In the genomic region with DNA sequence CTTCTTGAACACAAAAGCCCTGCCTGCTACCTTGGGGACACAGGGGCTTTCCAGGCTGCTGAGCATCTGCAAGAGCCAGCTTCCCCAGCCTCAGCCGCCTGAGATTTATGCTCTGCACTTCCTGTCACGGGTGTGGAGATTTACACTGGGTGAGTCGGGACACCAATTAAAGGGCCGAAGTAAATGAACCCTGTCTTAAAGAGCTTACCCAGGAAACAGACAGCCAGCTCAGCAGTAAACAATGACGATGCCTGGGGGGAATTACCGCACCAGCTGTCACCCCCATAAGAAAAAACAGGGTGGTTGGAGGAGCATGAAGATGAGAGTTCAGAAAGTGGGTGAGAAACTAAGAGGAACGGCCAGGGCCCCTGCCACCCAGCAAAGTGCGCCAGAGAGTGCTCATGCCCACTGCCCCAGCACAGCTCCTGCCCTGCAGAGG, we compare ENCODE assay signal across 9 cellular contexts. TPM values are rescaled to one million over a fixed set of nuclear protein-coding genes. Genes with fewer than 3 reads are reported as not detected.
DNase-seq lines count a peak whose midpoint lies in the region; ATAC-seq and FAIRE-seq lines count a peak whose summit lies in the region.
"Had no signal": no experiment of that assay in that cellular context is flagged by ENCODE, and none has a peak within 500 bp of the region (broad histone marks: within the 10 kb centered on the region; RNA-seq: fewer than 3 reads in every experiment).

No MANE protein-coding gene starts in this region.

- H3K27ac ChIP-seq in ectodermal cell (ENCODE audit: insufficient read depth, low read depth, low read length, poor library complexity, severe bottlenecking) = peak overlapping the region; percentile 9

- no peaks in the 10 kb centered on the region for H3K9me3 Mint-ChIP-seq in IgD-negative memory B cell

- H3K36me3 ChIP-seq in ectodermal cell (ENCODE audit: control insufficient read depth, insufficient read depth, low read length) = no peaks in the 10 kb centered on the region

- no peaks in the 10 kb centered on the region for H3K9me3 ChIP-seq in ectodermal cell (ENCODE audit: control insufficient read depth, low read length)

- 70 to 72% methylated on average over 8 of the region's 8 CpGs for WGBS in ectodermal cell, 2 experiments

- peak; percentile 91 for ATAC-seq in GM21447 (IDR thresholded peaks at IDR 0.05; ENCODE audit: unreplicated experiment)
- peak; percentile 37 for ATAC-seq in stimulated activated naive CD8-positive, alpha-beta T cell treated with anti-CD3 and anti-CD28 coated beads, Interleukin-15, Interleukin-2, amounts not matched to agents 100 U/mL and 50 U/mL, for 24 hours

- no peaks in the 10 kb centered on the region for H3K27me3 ChIP-seq in ectodermal cell (ENCODE audit: control insufficient read depth, insufficient read depth, low read length, poor library complexity, severe bottlenecking)

- DNase-seq in NCI-H1417 (lab: John Stamatoyannopoulos, UW) (peak in 2 of 3 experiments; percentile 13 to 56), NCI-H1417 treated with DMSO at 0.1 percent for 48 hours (lab: John Stamatoyannopoulos, UW) (no peak), frontal cortex (ENCODE audit: low spot score in 2 of 2) (no peak), occipital lobe (lab: John Stamatoyannopoulos, UW) (no peak)
- DNase-seq in stimulated activated naive CD8-positive, alpha-beta T cell treated with anti-CD3 and anti-CD28 coated beads, Interleukin-15, Interleukin-2, amounts not matched to agents 100 U/mL and 50 U/mL, for 24 hours = peak; percentile 30

- H3K4me1 ChIP-seq in ectodermal cell (ENCODE audit: control insufficient read depth, insufficient read depth, low read length) = peaks cover 8% of the 10 kb centered on the region

- H3K4me3 Mint-ChIP-seq in IgD-negative memory B cell = peak overlapping the region; percentile 1 to 82 (median 58)

- FAIRE-seq in frontal cortex (lab: Jason Lieb, UNC) = no peak
- FAIRE-seq: A204.1 had no signal

- H3K4me1 Mint-ChIP-seq in IgD-negative memory B cell = peaks cover 30 to 40% (median 37%) of the 10 kb centered on the region in 3 donors

- peaks cover 5% of the 10 kb centered on the region for H3K27me3 Mint-ChIP-seq in IgD-negative memory B cell

- H3K27ac Mint-ChIP-seq in IgD-negative memory B cell = peak overlapping the region; percentile 91 to 99 (median 99)

- no peak overlapping the region for H3K4me3 ChIP-seq in ectodermal cell (ENCODE audit: insufficient read depth, low read depth, low read length)

- H3K36me3 Mint-ChIP-seq in IgD-negative memory B cell = peaks cover 1% of the 10 kb centered on the region

RNA-seq across cellular contexts. Expression of gene IQSEC1, which starts 37.5 kb away (rescaled TPM):
- 52.5 TPM for polyA plus RNA-seq in IgD-negative memory B cell
- polyA plus RNA-seq in ectodermal cell (2013, experiment 1 of 4) = 29.6 TPM
- polyA plus RNA-seq in ectodermal cell (2013, experiment 2 of 4) = 32.4 TPM
- 26.7 TPM for polyA plus RNA-seq in ectodermal cell (2013, experiment 3 of 4)
- polyA plus RNA-seq in ectodermal cell (2013, experiment 4 of 4) = 31.2 TPM
- total RNA-seq in frontal cortex (14.3 TPM), occipital lobe (14.3 TPM)

Comparison
In these comparisons a context has a peak if more than half of its experiments do, and no peak if none do; other contexts are left out.
1. DNase-seq: peak in NCI-H1417 (2 of 3) and stimulated activated naive CD8-positive, alpha-beta T cell treated with anti-CD3 and anti-CD28 coated beads, Interleukin-15, Interleukin-2, amounts not matched to agents 100 U/mL and 50 U/mL, for 24 hours (single experiment); none in NCI-H1417 treated with DMSO at 0.1 percent for 48 hours (single experiment), frontal cortex (0 of 2) and occipital lobe (single experiment).